In the genomic region with DNA sequence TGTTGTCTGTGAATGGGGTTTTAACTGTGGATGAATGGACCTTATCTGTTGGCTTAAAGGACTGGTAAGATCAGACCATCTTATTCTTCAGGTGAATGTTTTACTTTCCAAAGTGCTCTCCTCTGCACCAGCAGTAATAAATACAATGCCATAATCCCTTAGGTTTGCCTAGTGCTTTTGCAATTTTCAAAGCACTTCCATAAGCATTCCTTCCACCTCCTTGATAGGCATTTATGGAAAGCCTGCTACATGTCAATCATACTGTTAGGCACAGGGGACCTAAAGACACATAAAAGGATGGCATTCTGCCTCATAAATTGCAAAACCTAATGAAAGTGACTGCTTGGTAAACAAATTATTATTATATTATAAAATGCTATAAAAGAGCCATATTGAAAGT, we compare ENCODE assay signal across 1 cellular context.
TF ChIP-seq lines count a peak whose summit lies in the region.

No MANE protein-coding gene starts in this region.

TF ChIP-seq in SK-N-SH, 30 proteins besides CTCF, POLR2A, EP300 and RAD21 (continued from another document):
- no peak for TF ChIP-seq NRF1 (IDR thresholded peaks at IDR 0.05; ENCODE audit: low read depth, low read length)
- no peak for TF ChIP-seq RXRA (IDR thresholded peaks at IDR 0.05; ENCODE audit: borderline replicate concordance, low read depth)
TF ChIP-seq in SK-N-SH: peak in this region for 0.
